Comparison of ENCODE assay signal across 35 cellular contexts in the genomic region with DNA sequence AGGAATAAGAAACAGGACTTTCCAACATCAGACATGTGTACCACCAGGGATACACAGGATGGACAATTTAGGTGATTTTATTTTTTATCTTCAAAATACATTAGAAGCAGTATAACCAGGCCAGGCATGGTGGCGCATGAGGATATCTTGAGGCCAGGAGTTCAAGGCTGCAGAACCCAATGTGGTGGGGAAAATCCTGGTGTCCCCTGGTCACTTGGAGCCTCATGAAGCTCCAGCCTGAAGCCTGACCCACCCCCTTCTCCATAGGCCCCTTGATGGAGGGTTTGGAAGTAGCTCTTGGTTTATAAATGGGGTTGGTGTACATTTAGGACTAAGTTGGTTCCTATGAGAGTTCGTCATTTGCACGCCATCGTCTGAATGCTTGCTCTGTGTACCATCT.
"Had no signal": no experiment of that assay in that cellular context is flagged by ENCODE, and none has a peak within 500 bp of the region (broad histone marks: within the 10 kb centered on the region; RNA-seq: fewer than 3 reads in every experiment).

No MANE protein-coding gene starts in this region.

- H3K4me1 Mint-ChIP-seq: activated T-helper 17 cell treated with anti-CD3 and anti-CD28 coated beads, Interleukin-2, amount 50 U/mL, for 72 hours; brain; central memory CD8-positive, alpha-beta T cell had no signal

- H3K36me3 ChIP-seq: adrenal gland, cardiac muscle cell had no signal

- H3K27me3 ChIP-seq: adrenal gland had no signal

- H3K36me3 Mint-ChIP-seq: activated CD4-positive, alpha-beta memory T cell treated with anti-CD3 and anti-CD28 coated beads for 36 hours; activated naive CD4-positive, alpha-beta T cell treated with anti-CD3 and anti-CD28 coated beads, Interleukin-2, amount 50 U/mL, for 72 hours; activated naive CD8-positive, alpha-beta T cell treated with anti-CD3 and anti-CD28 coated beads for 36 hours; brain had no signal

- H3K9me3 ChIP-seq: adrenal gland had no signal

- H3K4me3 Mint-ChIP-seq: activated B cell treated with CpG ODN at 0.5 μM for 24 hours; activated CD4-positive, alpha-beta memory T cell treated with anti-CD3 and anti-CD28 coated beads for 36 hours; activated CD4-positive, alpha-beta T cell treated with anti-CD3 and anti-CD28 coated beads, Interleukin-2, amount 10 ng/mL, durations not matched to agents 24 days and 14 days; activated CD8-positive, alpha-beta T cell treated with anti-CD3 and anti-CD28 coated beads for 36 hours; activated naive CD4-positive, alpha-beta T cell treated with anti-CD3 and anti-CD28 coated beads for 36 hours; activated naive CD8-positive, alpha-beta T cell treated with anti-CD3 and anti-CD28 coated beads for 36 hours; activated T-cell treated with anti-CD3 and anti-CD28 coated beads, Interleukin-2, amount 50 U/mL, for 4 hours; activated T-cell treated with anti-CD3 and anti-CD28 coated beads, Interleukin-2, amount 50 U/mL, for 72 hours; activated T-helper 1 cell treated with anti-CD3 and anti-CD28 coated beads, Interleukin-12 subunit alpha, Interleukin-12 subunit beta, Interleukin-2, Interleukin-4 antibody, amounts not matched to agents 30 ng/mL and 10 ng/mL and 1 ng/mL, durations not matched to agents 14 hours and 24 hours and 36 hours; activated T-helper 17 cell treated with anti-CD3 and anti-CD28 coated beads, Interleukin-2, amount 50 U/mL, for 72 hours; brain; central memory CD8-positive, alpha-beta T cell; T-helper 1 cell treated with Interleukin-12 subunit alpha and Interleukin-12 subunit beta and Interleukin-4 antibody, amounts not matched to agents 30 μg/mL and 1 μg/mL, for 36 hours; T-helper 2 cell treated with Interferon-gamma antibody and Interleukin-4, amounts not matched to agents 5 μg/mL and 100 μg/mL, for 36 hours had no signal

- H3K4me1 ChIP-seq: adrenal gland had no signal

- H3K27ac Mint-ChIP-seq: activated B cell treated with CpG ODN at 0.5 μM for 24 hours; activated CD4-positive, alpha-beta memory T cell treated with anti-CD3 and anti-CD28 coated beads for 36 hours; activated CD4-positive, alpha-beta T cell treated with anti-CD3 and anti-CD28 coated beads, Interleukin-2, amount 10 ng/mL, durations not matched to agents 24 days and 14 days; activated CD8-positive, alpha-beta T cell treated with anti-CD3 and anti-CD28 coated beads for 36 hours; activated naive CD4-positive, alpha-beta T cell treated with anti-CD3 and anti-CD28 coated beads for 36 hours; activated naive CD4-positive, alpha-beta T cell treated with anti-CD3 and anti-CD28 coated beads, Interleukin-2, amount 50 U/mL, for 72 hours; activated naive CD8-positive, alpha-beta T cell treated with anti-CD3 and anti-CD28 coated beads for 36 hours; activated T-cell treated with anti-CD3 and anti-CD28 coated beads, Interleukin-2, amount 50 U/mL, for 72 hours; activated T-helper 1 cell treated with anti-CD3 and anti-CD28 coated beads, Interleukin-12 subunit alpha, Interleukin-12 subunit beta, Interleukin-2, Interleukin-4 antibody, amounts not matched to agents 30 ng/mL and 10 ng/mL and 1 ng/mL, durations not matched to agents 14 hours and 24 hours and 36 hours; activated T-helper 17 cell treated with anti-CD3 and anti-CD28 coated beads, Interleukin-2, amount 50 U/mL, for 72 hours; brain; T-helper 1 cell treated with Interleukin-12 subunit alpha and Interleukin-12 subunit beta and Interleukin-4 antibody, amounts not matched to agents 30 μg/mL and 1 μg/mL, for 36 hours; T-helper 2 cell treated with Interferon-gamma antibody and Interleukin-4, amounts not matched to agents 5 μg/mL and 100 μg/mL, for 36 hours had no signal

- DNase-seq: activated B cell treated with CpG ODN at 0.5 μM for 24 hours; activated CD4-positive, alpha-beta memory T cell treated with anti-CD3 and anti-CD28 coated beads for 36 hours; activated CD4-positive, alpha-beta T cell treated with anti-CD3 and anti-CD28 coated beads for 4 hours; activated CD4-positive, alpha-beta T cell treated with anti-CD3 and anti-CD28 coated beads, Interleukin-2, amount 10 ng/mL, durations not matched to agents 24 days and 14 days; activated CD4-positive, alpha-beta T cell treated with anti-CD3 and anti-CD28 coated beads, Interleukin-2, amount 50 U/mL, for 1 hour; activated CD4-positive, alpha-beta T cell treated with anti-CD3 and anti-CD28 coated beads, Interleukin-2, amount 50 U/mL, for 4 hours; activated CD4-positive, CD25-positive, alpha-beta regulatory T cell treated with anti-CD3 and anti-CD28 coated beads, Interleukin-2, amount 50 U/mL, for 72 hours; activated CD8-positive, alpha-beta memory T cell treated with anti-CD3 and anti-CD28 coated beads, Interleukin-2, amount 50 U/mL, for 4 hours; activated CD8-positive, alpha-beta T cell treated with anti-CD3 and anti-CD28 coated beads for 36 hours; activated effector memory CD4-positive, alpha-beta T cell treated with anti-CD3 and anti-CD28 coated beads, Interleukin-2, amount 50 U/mL, for 16 hours; activated gamma-delta T cell treated with Interleukin-2 at 50 U/mL for 16 hours; activated naive CD4-positive, alpha-beta T cell; activated naive CD4-positive, alpha-beta T cell treated with anti-CD3 and anti-CD28 coated beads for 36 hours; activated naive CD4-positive, alpha-beta T cell treated with anti-CD3 and anti-CD28 coated beads, Interleukin-2, amount 50 U/mL, for 16 hours; activated naive CD8-positive, alpha-beta T cell treated with anti-CD3 and anti-CD28 coated beads for 36 hours; activated T-cell treated with anti-CD3 and anti-CD28 coated beads for 4 hours; activated T-cell treated with anti-CD3 and anti-CD28 coated beads, Interleukin-2, amount 50 U/mL, for 1 hour; activated T-cell treated with anti-CD3 and anti-CD28 coated beads, Interleukin-2, amount 50 U/mL, for 4 hours; activated T-cell treated with anti-CD3 and anti-CD28 coated beads, Interleukin-2, amount 50 U/mL, for 72 hours; adrenal gland; amniotic stem cell; caudate nucleus; cerebellar nuclear complex; T-helper 1 cell; T-helper 2 cell; T-helper 9 cell had no signal

- H3K4me3 ChIP-seq: adrenal gland, cardiac muscle cell had no signal

- H3K9me3 Mint-ChIP-seq: activated B cell treated with CpG ODN at 0.5 μM for 24 hours; activated CD4-positive, alpha-beta memory T cell treated with anti-CD3 and anti-CD28 coated beads for 36 hours; activated CD4-positive, alpha-beta T cell treated with anti-CD3 and anti-CD28 coated beads, Interleukin-2, amount 10 ng/mL, durations not matched to agents 24 days and 14 days; activated CD8-positive, alpha-beta T cell treated with anti-CD3 and anti-CD28 coated beads for 36 hours; activated naive CD4-positive, alpha-beta T cell treated with anti-CD3 and anti-CD28 coated beads for 36 hours; activated naive CD4-positive, alpha-beta T cell treated with anti-CD3 and anti-CD28 coated beads, Interleukin-2, amount 50 U/mL, for 72 hours; activated naive CD8-positive, alpha-beta T cell treated with anti-CD3 and anti-CD28 coated beads for 36 hours; activated T-cell treated with anti-CD3 and anti-CD28 coated beads, Interleukin-2, amount 50 U/mL, for 4 hours; activated T-cell treated with anti-CD3 and anti-CD28 coated beads, Interleukin-2, amount 50 U/mL, for 72 hours; activated T-helper 1 cell treated with anti-CD3 and anti-CD28 coated beads, Interleukin-12 subunit alpha, Interleukin-12 subunit beta, Interleukin-2, Interleukin-4 antibody, amounts not matched to agents 30 ng/mL and 10 ng/mL and 1 ng/mL, durations not matched to agents 14 hours and 24 hours and 36 hours; activated T-helper 17 cell treated with anti-CD3 and anti-CD28 coated beads, Interleukin-2, amount 50 U/mL, for 72 hours; central memory CD8-positive, alpha-beta T cell; T-helper 1 cell treated with Interleukin-12 subunit alpha and Interleukin-12 subunit beta and Interleukin-4 antibody, amounts not matched to agents 30 μg/mL and 1 μg/mL, for 36 hours; T-helper 2 cell treated with Interferon-gamma antibody and Interleukin-4, amounts not matched to agents 5 μg/mL and 100 μg/mL, for 36 hours had no signal

- H3K27ac ChIP-seq: adrenal gland, cardiac muscle cell, VCaP had no signal
